Comparison of ENCODE assay signal across 8 cellular contexts in the genomic region with DNA sequence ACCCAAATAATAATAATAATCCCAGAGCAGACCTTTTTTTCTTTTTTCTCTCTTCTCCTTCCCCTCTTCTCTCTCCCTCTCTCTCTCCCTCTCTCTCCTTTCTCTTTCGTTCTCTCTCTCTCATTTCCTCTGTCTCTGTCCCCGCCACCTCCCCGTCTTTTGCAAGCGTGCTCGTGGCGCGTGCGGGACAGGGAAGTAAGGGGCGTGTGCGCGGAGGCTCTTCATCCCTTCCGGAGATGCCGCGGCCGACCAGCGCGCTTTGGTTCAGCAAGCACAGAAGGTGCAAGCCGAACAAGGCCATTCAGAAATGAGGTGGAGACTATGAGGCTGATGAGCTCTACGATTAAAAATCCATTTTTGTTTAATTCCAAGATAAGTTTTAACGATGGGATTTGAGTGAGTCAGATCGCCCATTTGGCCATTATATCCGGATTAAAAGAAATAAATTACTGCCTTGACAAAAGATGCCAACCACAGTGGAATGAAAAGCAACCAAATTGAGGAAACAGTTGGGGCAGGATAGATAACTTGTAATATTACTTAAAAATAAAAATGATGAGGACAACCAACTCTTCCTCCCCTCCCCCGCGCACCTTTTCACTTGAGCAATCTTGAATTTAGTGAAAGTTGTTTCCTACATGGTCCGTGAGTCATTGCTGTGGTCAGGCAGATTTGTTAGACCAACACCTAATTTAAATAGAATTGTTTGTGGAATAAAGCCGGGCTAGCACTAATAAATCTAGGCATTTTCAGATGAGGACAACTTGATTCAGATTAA. TPM values are rescaled to one million over a fixed set of nuclear protein-coding genes. Genes with fewer than 3 reads are reported as not detected.
DNase-seq lines count a peak whose midpoint lies in the region; ATAC-seq and TF ChIP-seq lines count a peak whose summit lies in the region.

No MANE protein-coding gene starts in this region.

- no peaks in the 10 kb centered on the region for H3K27me3 Mint-ChIP-seq in chondrocyte (ENCODE audit: low read depth)

- no peaks in the 10 kb centered on the region for H3K36me3 ChIP-seq in left lung

- ATAC-seq in left lung (peak; percentile 46), GM18861 (IDR thresholded peaks at IDR 0.05; ENCODE audit: unreplicated experiment) (no peak)

- H3K27ac ChIP-seq in VCaP, result peak overlapping the region; percentile 73
- H3K27ac ChIP-seq in left lung, result peak overlapping the region; percentile 88 to 92

- H3K4me3 Mint-ChIP-seq in chondrocyte (ENCODE audit: unreplicated experiment), result peak overlapping the region; percentile 94

- H3K4me3 ChIP-seq in AG09309 (ENCODE audit: control insufficient read depth, low read depth, low read length), result peak overlapping the region; percentile 63
- peak overlapping the region; percentile 61 to 72 for H3K4me3 ChIP-seq in left lung

- peaks cover 3% of the 10 kb centered on the region for H3K36me3 Mint-ChIP-seq in chondrocyte (ENCODE audit: low read depth)

- H3K4me1 ChIP-seq in left lung, result peaks cover 8 to 72% of the 10 kb centered on the region in 2 donors

- H3K27me3 ChIP-seq in left lung, result peaks cover 0 to 23% of the 10 kb centered on the region in 2 donors

- H3K9me3 Mint-ChIP-seq in chondrocyte (ENCODE audit: low read depth), result no peaks in the 10 kb centered on the region

- no peak for DNase-seq in AG09309 (ENCODE audit: low read depth)
- peak in 44 of 76 experiments; percentile 4 to 55 (median 28) for DNase-seq in HUDEP-2 (lab: John Stamatoyannopoulos, UW; ENCODE audit: unreplicated experiment in 76 of 76)
- DNase-seq in chondrocyte (ENCODE audit: low spot score), result no peak
- peak; percentile 76 to 94 for DNase-seq in left lung
- peak; percentile 38 to 67 (median 48) for DNase-seq in stimulated activated CD4-positive, alpha-beta T cell treated with anti-CD3 and anti-CD28 coated beads, TNF-alpha, amount 100 ng/mL, for 24 hours (ENCODE audit: low read depth in 3 of 3)
- no peak for DNase-seq in pons (ENCODE audit: low spot score)

- intact Hi-C loops in left lung (cut with DNase I), result no loop called here

- peak overlapping the region; percentile 99 for H3K27ac Mint-ChIP-seq in chondrocyte (ENCODE audit: unreplicated experiment)

- no peaks in the 10 kb centered on the region for H3K9me3 ChIP-seq in left lung

- H3K4me1 Mint-ChIP-seq in chondrocyte (ENCODE audit: low read depth), result peaks cover 91% of the 10 kb centered on the region

- TF ChIP-seq CTCF in AG09309 (IDR thresholded peaks at IDR 0.05; ENCODE audit: control insufficient read depth, insufficient read depth, low read depth, low read length, missing control alignments) (no peak), VCaP (conservative IDR thresholded peaks at IDR 0.05) (no peak), chondrocyte (IDR thresholded peaks at IDR 0.05) (no peak), left lung (IDR thresholded peaks at IDR 0.05) (no peak)

RNA-seq across cellular contexts. Expression of gene AMIGO2, which starts 1.2 kb away (rescaled TPM):
- total RNA-seq in chondrocyte (86.7 to 153 TPM (median 153 TPM) in 3 replicates), left lung (10 to 100 TPM; 15.4 to 17.6 TPM)

RNA-seq across cellular contexts. Expression of gene PCED1B, which starts 1.5 kb away (rescaled TPM):
- total RNA-seq in chondrocyte, result 2.3 to 3.8 TPM (median 3.0 TPM) in 3 replicates
- 1 to 10 TPM; 4.8 to 8.1 TPM for total RNA-seq in left lung

Comparison
In these comparisons a context has a peak if more than half of its experiments do, and no peak if none do; other contexts are left out.
1. DNase-seq: peak in HUDEP-2 (44 of 76), left lung (2 of 2) and stimulated activated CD4-positive, alpha-beta T cell treated with anti-CD3 and anti-CD28 coated beads, TNF-alpha, amount 100 ng/mL, for 24 hours (3 of 3); none in AG09309 (single experiment), chondrocyte (single experiment) and pons (single experiment).